19 cellular contexts compared by ENCODE assay signal in genomic region chr1:78369546-78369945, GRCh38.
"Had no signal": no experiment of that assay in that cellular context is flagged by ENCODE, and none has a peak within 500 bp of the region (broad histone marks: within the 10 kb centered on the region; RNA-seq: fewer than 3 reads in every experiment).

No MANE protein-coding gene starts in this region.

- H3K36me3 Mint-ChIP-seq: activated CD4-positive, alpha-beta memory T cell treated with anti-CD3 and anti-CD28 coated beads for 36 hours; activated naive CD4-positive, alpha-beta T cell treated with anti-CD3 and anti-CD28 coated beads, Interleukin-2, amount 50 U/mL, for 24 hours; brain; naive B cell; stimulated activated effector memory CD8-positive, alpha-beta T cell treated with anti-CD3 and anti-CD28 coated beads, Interleukin-12 subunit alpha, Interleukin-12 subunit beta, amount 100 ng/mL, for 72 hours had no signal

- H3K4me3 Mint-ChIP-seq: activated CD4-positive, alpha-beta memory T cell treated with anti-CD3 and anti-CD28 coated beads for 36 hours; activated CD4-positive, alpha-beta T cell treated with anti-CD3 and anti-CD28 coated beads for 36 hours; activated naive CD4-positive, alpha-beta T cell treated with anti-CD3 and anti-CD28 coated beads, Interleukin-2, amount 50 U/mL, for 24 hours; activated T-cell treated with anti-CD3 and anti-CD28 coated beads, Interleukin-2, amount 50 U/mL, for 24 hours; brain; endodermal cell; naive B cell; stimulated activated effector memory CD8-positive, alpha-beta T cell treated with anti-CD3 and anti-CD28 coated beads, Interleukin-12 subunit alpha, Interleukin-12 subunit beta, amount 100 ng/mL, for 72 hours; T-helper 1 cell treated with Interleukin-12 subunit alpha and Interleukin-12 subunit beta and Interleukin-4 antibody, amounts not matched to agents 30 μg/mL and 1 μg/mL, for 36 hours had no signal

- H3K27me3 ChIP-seq: gastrocnemius medialis, heart right ventricle had no signal

- H3K36me3 ChIP-seq: gastrocnemius medialis, heart right ventricle, WERI-Rb-1 had no signal

- H3K4me1 ChIP-seq: gastrocnemius medialis, heart right ventricle, parathyroid adenoma had no signal

- H3K79me2 ChIP-seq: parathyroid adenoma had no signal

- FAIRE-seq: islet of Langerhans had no signal

- H3K27ac Mint-ChIP-seq: activated CD4-positive, alpha-beta memory T cell treated with anti-CD3 and anti-CD28 coated beads for 36 hours; activated CD4-positive, alpha-beta T cell treated with anti-CD3 and anti-CD28 coated beads for 36 hours; activated naive CD4-positive, alpha-beta T cell treated with anti-CD3 and anti-CD28 coated beads, Interleukin-2, amount 50 U/mL, for 24 hours; activated T-cell treated with anti-CD3 and anti-CD28 coated beads, Interleukin-2, amount 50 U/mL, for 24 hours; brain; endodermal cell; naive B cell; stimulated activated effector memory CD8-positive, alpha-beta T cell treated with anti-CD3 and anti-CD28 coated beads, Interleukin-12 subunit alpha, Interleukin-12 subunit beta, amount 100 ng/mL, for 72 hours; T-helper 1 cell treated with Interleukin-12 subunit alpha and Interleukin-12 subunit beta and Interleukin-4 antibody, amounts not matched to agents 30 μg/mL and 1 μg/mL, for 36 hours had no signal

- H3K27ac ChIP-seq: dorsolateral prefrontal cortex, gastrocnemius medialis, heart right ventricle, parathyroid adenoma, WERI-Rb-1 had no signal

- H3K9me3 ChIP-seq: gastrocnemius medialis, heart right ventricle had no signal

- ATAC-seq: activated CD4-positive, alpha-beta T cell treated with anti-CD3 and anti-CD28 coated beads for 36 hours; gastrocnemius medialis; heart right ventricle; left colon; stimulated activated effector memory CD8-positive, alpha-beta T cell treated with anti-CD3 and anti-CD28 coated beads, Interleukin-12 subunit alpha, Interleukin-12 subunit beta, amount 100 ng/mL, for 72 hours had no signal

- H3K9me3 Mint-ChIP-seq: activated CD4-positive, alpha-beta memory T cell treated with anti-CD3 and anti-CD28 coated beads for 36 hours; activated naive CD4-positive, alpha-beta T cell treated with anti-CD3 and anti-CD28 coated beads, Interleukin-2, amount 50 U/mL, for 24 hours; activated T-cell treated with anti-CD3 and anti-CD28 coated beads, Interleukin-2, amount 50 U/mL, for 24 hours; brain; endodermal cell; T-helper 1 cell treated with Interleukin-12 subunit alpha and Interleukin-12 subunit beta and Interleukin-4 antibody, amounts not matched to agents 30 μg/mL and 1 μg/mL, for 36 hours had no signal

- H3K4me1 Mint-ChIP-seq: activated CD4-positive, alpha-beta T cell treated with anti-CD3 and anti-CD28 coated beads for 36 hours; activated naive CD4-positive, alpha-beta T cell treated with anti-CD3 and anti-CD28 coated beads, Interleukin-2, amount 50 U/mL, for 24 hours; brain; naive B cell; stimulated activated effector memory CD8-positive, alpha-beta T cell treated with anti-CD3 and anti-CD28 coated beads, Interleukin-12 subunit alpha, Interleukin-12 subunit beta, amount 100 ng/mL, for 72 hours had no signal

- H2AFZ ChIP-seq: parathyroid adenoma had no signal

- H3K27me3 Mint-ChIP-seq: activated CD4-positive, alpha-beta T cell treated with anti-CD3 and anti-CD28 coated beads for 36 hours; activated T-cell treated with anti-CD3 and anti-CD28 coated beads, Interleukin-2, amount 50 U/mL, for 24 hours; brain had no signal

- H3K9ac ChIP-seq: parathyroid adenoma had no signal

- DNase-seq: activated CD4-positive, alpha-beta memory T cell treated with anti-CD3 and anti-CD28 coated beads for 36 hours; activated CD4-positive, alpha-beta T cell treated with anti-CD3 and anti-CD28 coated beads for 36 hours; activated effector memory CD4-positive, alpha-beta T cell treated with anti-CD3 and anti-CD28 coated beads, Interleukin-2, amount 50 U/mL, for 16 hours; activated T-cell treated with anti-CD3 and anti-CD28 coated beads, Interleukin-2, amount 50 U/mL, for 24 hours; dorsolateral prefrontal cortex; endodermal cell; erythroblast; gastrocnemius medialis; heart right ventricle; left colon; naive B cell; WERI-Rb-1 had no signal

- H3K4me3 ChIP-seq: dorsolateral prefrontal cortex, gastrocnemius medialis, heart right ventricle, lung had no signal
